18 cellular contexts compared by ENCODE assay signal in genomic region chr1:1319646-1319941, GRCh38. TPM values are rescaled to one million over a fixed set of nuclear protein-coding genes. Genes with fewer than 3 reads are reported as not detected.
DNase-seq lines count a peak whose midpoint lies in the region; ATAC-seq and TF ChIP-seq lines count a peak whose summit lies in the region.
"Had no signal": no experiment of that assay in that cellular context is flagged by ENCODE, and none has a peak within 500 bp of the region (broad histone marks: within the 10 kb centered on the region; RNA-seq: fewer than 3 reads in every experiment).

No MANE protein-coding gene starts in this region.

- H3K9me3 ChIP-seq in left ventricle myocardium inferior (replicated peaks) = no peaks in the 10 kb centered on the region
- H3K9me3 ChIP-seq in naive thymus-derived CD4-positive, alpha-beta T cell (ENCODE audit: control insufficient read depth in 2 of 3, low read length in 3 of 3) = no peaks in the 10 kb centered on the region

- no peak for TF ChIP-seq CTCF in left ventricle myocardium inferior (IDR thresholded peaks at IDR 0.05; ENCODE audit: borderline replicate concordance)

- peaks cover 0 to 4% (median 0%) of the 10 kb centered on the region in 5 donors for H3K36me3 Mint-ChIP-seq in naive thymus-derived CD4-positive, alpha-beta T cell

- H3K27me3 ChIP-seq in left ventricle myocardium inferior (ENCODE audit: low read depth) = no peaks in the 10 kb centered on the region
- no peaks in the 10 kb centered on the region for H3K27me3 ChIP-seq in naive thymus-derived CD4-positive, alpha-beta T cell (ENCODE audit: control insufficient read depth in 2 of 2, insufficient read depth in 2 of 2, low read length in 2 of 2)

- H3K4me1 Mint-ChIP-seq in naive thymus-derived CD4-positive, alpha-beta T cell = peaks cover 12 to 38% (median 26%) of the 10 kb centered on the region in 7 donors

- H3K27me3 Mint-ChIP-seq in naive thymus-derived CD4-positive, alpha-beta T cell = no peaks in the 10 kb centered on the region
- H3K27me3 Mint-ChIP-seq: naive thymus-derived CD8-positive, alpha-beta T cell had no signal

- CTCF ChIA-PET in naive thymus-derived CD4-positive, alpha-beta T cell (lab: Charles Lee) = no interaction called here

- no peak overlapping the region for H3K4me3 ChIP-seq in left ventricle myocardium inferior
- H3K4me3 ChIP-seq in naive thymus-derived CD4-positive, alpha-beta T cell (ENCODE audit: low read length) = no peak overlapping the region

- intact Hi-C loops in left ventricle myocardium inferior (cut with micrococcal nuclease) (no loop called here), cardiac septum (cut with DNase I) (no loop called here)
- intact Hi-C loops in naive thymus-derived CD4-positive, alpha-beta T cell (cut with micrococcal nuclease) = no loop called here

- POLR2A ChIA-PET in naive thymus-derived CD4-positive, alpha-beta T cell (lab: Charles Lee) = interaction anchor here (1.6 kb wide), 1 partner anchor 10 kb away, joined by 3 read pairs; no protein-coding TSS in a partner anchor

- peak overlapping the region in 4 of 9 donors; percentile 36 to 72 (median 54) for H3K27ac Mint-ChIP-seq in naive thymus-derived CD4-positive, alpha-beta T cell

- peaks cover 66% of the 10 kb centered on the region for H3K4me1 ChIP-seq in left ventricle myocardium inferior
- H3K4me1 ChIP-seq in naive thymus-derived CD4-positive, alpha-beta T cell (ENCODE audit: control insufficient read depth in 2 of 2, insufficient read depth in 2 of 2, low read length in 2 of 2) = peaks cover 6 to 15% of the 10 kb centered on the region in 2 donors
- H3K4me1 ChIP-seq: parathyroid adenoma had no signal

- H3K4me3 Mint-ChIP-seq in naive thymus-derived CD4-positive, alpha-beta T cell = peak overlapping the region in 2 of 10 donors; percentile 42 to 48

- no peak for DNase-seq in left ventricle myocardium inferior
- no peak for DNase-seq in cardiac septum (ENCODE audit: low spot score)
- no peak for DNase-seq in naive thymus-derived CD4-positive, alpha-beta T cell
- DNase-seq in stimulated activated naive CD4-positive, alpha-beta T cell (lab: John Stamatoyannopoulos, UW) = no peak
- DNase-seq in NOMO-1 (lab: John Stamatoyannopoulos, UW; ENCODE audit: unreplicated experiment in 2 of 2) = no peak
- DNase-seq: ACHN; activated CD4-positive, alpha-beta T cell treated with anti-CD3 and anti-CD28 coated beads, Interleukin-2, amount 50 U/mL, for 1 hour; activated CD8-positive, alpha-beta memory T cell treated with anti-CD3 and anti-CD28 coated beads, Interleukin-2, amount 50 U/mL, for 48 hours; amygdala; central memory CD4-positive, alpha-beta T cell; foreskin melanocyte; naive thymus-derived CD8-positive, alpha-beta T cell; NCI-H69; SIG-M5; T-helper 1 cell had no signal

- peak overlapping the region; percentile 81 for H3K27ac ChIP-seq in left ventricle myocardium inferior (replicated peaks)
- H3K27ac ChIP-seq in naive thymus-derived CD4-positive, alpha-beta T cell (ENCODE audit: low read depth, low read length) = peak overlapping the region; percentile 14
- H3K27ac ChIP-seq: parathyroid adenoma had no signal

- peaks cover 0 to 3% (median 0%) of the 10 kb centered on the region in 11 donors for H3K9me3 Mint-ChIP-seq in naive thymus-derived CD4-positive, alpha-beta T cell
- H3K9me3 Mint-ChIP-seq: naive thymus-derived CD8-positive, alpha-beta T cell had no signal

- peaks cover 59% of the 10 kb centered on the region for H3K36me3 ChIP-seq in left ventricle myocardium inferior
- peaks cover 0 to 47% (median 0%) of the 10 kb centered on the region in 3 experiments for H3K36me3 ChIP-seq in naive thymus-derived CD4-positive, alpha-beta T cell (ENCODE audit: control insufficient read depth in 2 of 3, insufficient read depth in 3 of 3, low read length in 3 of 3)

- ATAC-seq in naive thymus-derived CD4-positive, alpha-beta T cell = no peak
- ATAC-seq in HG03457 (IDR thresholded peaks at IDR 0.05; ENCODE audit: unreplicated experiment) = no peak
- ATAC-seq: naive thymus-derived CD8-positive, alpha-beta T cell had no signal

RNA-seq across cellular contexts. Expression of gene INTS11, which starts 4.9 kb away (rescaled TPM):
- total RNA-seq in left ventricle myocardium inferior (70.1 TPM), cardiac septum (73.8 TPM)
- 100 to 1,000 TPM; 126 to 187 (median 161) TPM for total RNA-seq in naive thymus-derived CD4-positive, alpha-beta T cell
- 10 to 100 TPM; 62.8 to 74.0 TPM for polyA plus RNA-seq in naive thymus-derived CD4-positive, alpha-beta T cell

RNA-seq across cellular contexts. Expression of gene CPTP, which starts 5.0 kb away (rescaled TPM):
- total RNA-seq in left ventricle myocardium inferior = 99.2 TPM
- 50.2 TPM for total RNA-seq in cardiac septum
- total RNA-seq in naive thymus-derived CD4-positive, alpha-beta T cell = 10 to 100 TPM; 11.5 to 29.3 (median 19.1) TPM
- polyA plus RNA-seq in naive thymus-derived CD4-positive, alpha-beta T cell = 10 to 100 TPM; 17.7 to 26.5 TPM

RNA-seq across cellular contexts. Expression of gene PUSL1, which starts 11.2 kb away (rescaled TPM):
- 10.4 TPM for total RNA-seq in left ventricle myocardium inferior
- 10.5 TPM for total RNA-seq in cardiac septum
- 10 to 100 TPM; 17.7 to 25.4 (median 19.4) TPM for total RNA-seq in naive thymus-derived CD4-positive, alpha-beta T cell
- 10 to 100 TPM; 16.2 to 26.1 TPM for polyA plus RNA-seq in naive thymus-derived CD4-positive, alpha-beta T cell

RNA-seq across cellular contexts. Expression of gene TAS1R3, which starts 11.5 kb away (rescaled TPM):
- 0.93 TPM for total RNA-seq in left ventricle myocardium inferior
- 0.62 TPM for total RNA-seq in cardiac septum
- 1 to 10 TPM; 1.1 to 2.6 (median 1.8) TPM for total RNA-seq in naive thymus-derived CD4-positive, alpha-beta T cell
- under 1 TPM in 1 of 2 donors, not detected in 1; 0.32 TPM for polyA plus RNA-seq in naive thymus-derived CD4-positive, alpha-beta T cell
- total RNA-seq: epithelial cell of proximal tubule had no signal

RNA-seq across cellular contexts. Expression of gene ACAP3, which starts 11.9 kb away (rescaled TPM):
- 49.7 TPM for total RNA-seq in left ventricle myocardium inferior
- total RNA-seq in cardiac septum = 60.8 TPM
- 10 to 100 TPM; 51.5 to 70.8 (median 58.2) TPM for total RNA-seq in naive thymus-derived CD4-positive, alpha-beta T cell
- 1 to 10 TPM; 3.2 to 5.9 TPM for polyA plus RNA-seq in naive thymus-derived CD4-positive, alpha-beta T cell
